Comparison of ENCODE assay signal across 17 cellular contexts in genomic region chr12:26678697-26679660, GRCh38.
DNase-seq lines count a peak whose midpoint lies in the region; ATAC-seq, FAIRE-seq and TF ChIP-seq lines count a peak whose summit lies in the region.
"Had no signal": no experiment of that assay in that cellular context is flagged by ENCODE, and none has a peak within 500 bp of the region (broad histone marks: within the 10 kb centered on the region; RNA-seq: fewer than 3 reads in every experiment).

No MANE protein-coding gene starts in this region.

- H3K36me3 ChIP-seq in A673 (ENCODE audit: insufficient read depth, low read length, poor library complexity, severe bottlenecking) (peaks cover 8% of the 10 kb centered on the region), H7 (replicated peaks; ENCODE audit: control insufficient read depth, insufficient read depth, low read length) (0 out of 2 replicates have a peak, but pooled peaks cover 1% of the 10 kb centered on the region), SK-N-SH (replicated peaks in 1 of 2; ENCODE audit: control insufficient read depth in 1 of 2, insufficient read depth in 2 of 2, low read length in 1 of 2) (peaks cover 21 to 23% of the 10 kb centered on the region in 2 experiments), iPS DF 6.9 (ENCODE audit: control insufficient read depth, insufficient read depth, low read length) (peaks cover 3% of the 10 kb centered on the region; the same call in 1 of the 2 replicates), upper lobe of left lung (peaks cover 0 to 7% (median 2%) of the 10 kb centered on the region in 4 donors)

- peaks cover 48% of the 10 kb centered on the region for H3K4me1 ChIP-seq in A673 (ENCODE audit: insufficient read depth, low read length, poor library complexity, severe bottlenecking)
- peaks cover 0 to 13% of the 10 kb centered on the region in 2 experiments; a peak in 1 of 4 replicates for H3K4me1 ChIP-seq in SK-N-SH (ENCODE audit: control insufficient read depth in 1 of 2, insufficient read depth in 2 of 2, low read depth in 1 of 2, low read length in 1 of 2)
- H3K4me1 ChIP-seq in iPS DF 6.9 (ENCODE audit: control insufficient read depth, insufficient read depth, low read length), result no peaks in the 10 kb centered on the region; the same call in 1 of the 2 replicates
- H3K4me1 ChIP-seq in upper lobe of left lung, result no peaks in the 10 kb centered on the region
- H3K4me1 ChIP-seq: esophagus squamous epithelium, tibial nerve had no signal

- peaks cover 12% of the 10 kb centered on the region for H3K9me3 ChIP-seq in A673 (ENCODE audit: low read depth, low read length, poor library complexity, severe bottlenecking)
- 0 out of 2 replicates have a peak, but pooled peaks cover 6% of the 10 kb centered on the region for H3K9me3 ChIP-seq in SK-N-SH
- no peaks in the 10 kb centered on the region for H3K9me3 ChIP-seq in iPS DF 6.9 (ENCODE audit: control insufficient read depth, insufficient read depth, low read length)
- H3K9me3 ChIP-seq in upper lobe of left lung, result no peaks in the 10 kb centered on the region
- H3K9me3 ChIP-seq: colonic mucosa, esophagus squamous epithelium had no signal

- no peak for FAIRE-seq in urothelium cell line (lab: Jason Lieb, UNC)

- H2AFZ ChIP-seq in SK-N-SH (ENCODE audit: low read depth), result no peak overlapping the region

- no peak overlapping the region for H3K9ac ChIP-seq in SK-N-SH

- ATAC-seq in upper lobe of left lung (ENCODE audit: low FRiP score in 2 of 2), result no peak
- no peak for ATAC-seq in left cardiac atrium

- BruUV-seq in A673 (replicated peaks; lab: Mats Ljungman, UMichigan), result no TSS peak

- no peak for TF ChIP-seq RAD21 in SK-N-SH (IDR thresholded peaks at IDR 0.05; ENCODE audit: low read length)

- peaks cover 13% of the 10 kb centered on the region for H3F3A ChIP-seq in SK-N-SH (replicated peaks; ENCODE audit: insufficient read depth)

- H3K9me2 ChIP-seq in SK-N-SH, result no peaks in the 10 kb centered on the region

- DNase-seq in A673 (ENCODE audit: low spot score), result peak; percentile 94
- DNase-seq in H7, result peak; percentile 27
- no peak for DNase-seq in SK-N-SH
- DNase-seq in iPS DF 6.9 (ENCODE audit: low read depth, low spot score), result peak; percentile 47
- no peak for DNase-seq in urothelium cell line (ENCODE audit: low spot score)
- DNase-seq in DMS153 treated with DMSO at 0.1 percent for 48 hours (lab: John Stamatoyannopoulos, UW; ENCODE audit: unreplicated experiment), result no peak
- DNase-seq in upper lobe of left lung, result no peak
- no peak for DNase-seq in left cardiac atrium
- DNase-seq: activated T-cell treated with anti-CD3 and anti-CD28 coated beads, Interleukin-2, amount 50 U/mL, for 1 hour; aorta; colonic mucosa; esophagus squamous epithelium; NCI-H2107; stimulated activated CD4-positive, alpha-beta T cell treated with anti-CD3 and anti-CD28 coated beads, Interleukin-1b, Interleukin-23, amount 100 ng/mL, for 48 hours; stimulated activated CD8-positive, alpha-beta memory T cell treated with anti-CD3 and anti-CD28 coated beads, Interleukin-4, amount 100 ng/mL, for 48 hours; T-helper 1 cell had no signal

- H3K27me3 ChIP-seq in A673 (replicated peaks; ENCODE audit: insufficient read depth, low read depth, low read length, poor library complexity), result no peaks in the 10 kb centered on the region
- no peaks in the 10 kb centered on the region for H3K27me3 ChIP-seq in H7 (ENCODE audit: control insufficient read depth, insufficient read depth, low read length)
- H3K27me3 ChIP-seq in SK-N-SH (ENCODE audit: insufficient read depth), result no peaks in the 10 kb centered on the region
- H3K27me3 ChIP-seq in iPS DF 6.9 (ENCODE audit: control insufficient read depth, insufficient read depth, low read length), result no peaks in the 10 kb centered on the region
- H3K27me3 ChIP-seq in upper lobe of left lung, result no peaks in the 10 kb centered on the region
- H3K27me3 ChIP-seq: colonic mucosa, esophagus squamous epithelium, tibial nerve had no signal

- no peak for TF ChIP-seq CTCF in A673 (conservative IDR thresholded peaks at IDR 0.05; ENCODE audit: low read depth, low read length)
- TF ChIP-seq CTCF in SK-N-SH (IDR thresholded peaks at IDR 0.05), result no peak
- no peak for TF ChIP-seq CTCF in upper lobe of left lung (IDR thresholded peaks at IDR 0.05)

- POLR2A ChIA-PET in A673 (lab: Charles Lee; ENCODE audit: low non-redundant PET), result interaction anchor here (0.7 kb wide), 1 partner anchor 49 kb away, joined by 8 read pairs; no protein-coding TSS in a partner anchor
- POLR2A ChIA-PET in SK-N-SH (lab: Yijun Ruan, JAX), result no interaction called here

- H4K20me1 ChIP-seq in SK-N-SH (ENCODE audit: insufficient read depth), result no peaks in the 10 kb centered on the region

- TF ChIP-seq POLR2A in upper lobe of left lung (IDR thresholded peaks at IDR 0.05), result no peak

- CTCF ChIA-PET in A673 (lab: Charles Lee) (interaction anchor here (0.6 kb wide), 1 partner anchor 179 kb away, joined by 3 read pairs; no protein-coding TSS in a partner anchor), SK-N-SH (lab: Yijun Ruan, JAX) (interaction anchor here (0.6 to 1.2 kb wide), 2 partner anchors 23 to 1218 kb away, joined by 3 read pairs; no protein-coding TSS in a partner anchor)

- TF ChIP-seq EP300 in SK-N-SH (IDR thresholded peaks at IDR 0.05; ENCODE audit: borderline replicate concordance in 1 of 2, low read depth in 1 of 2, low read length in 1 of 2), result no peak
- TF ChIP-seq EP300 in upper lobe of left lung (IDR thresholded peaks at IDR 0.05), result no peak

- intact Hi-C loops in A673 (cut with micrococcal nuclease; ENCODE audit: unreplicated experiment), result no loop called here
- intact Hi-C loops in left cardiac atrium (cut with DNase I), result no loop called here

- H3K4me3 ChIP-seq in A673 (ENCODE audit: low read depth, low read length, poor library complexity, severe bottlenecking) (peak overlapping the region; percentile 10), H7 (ENCODE audit: insufficient read depth, low read depth, low read length) (no peak overlapping the region), SK-N-SH (ENCODE audit: low read depth in 2 of 2, low read length in 1 of 2) (no peak overlapping the region), iPS DF 6.9 (ENCODE audit: low read length) (no peak overlapping the region), upper lobe of left lung (no peak overlapping the region)
- H3K4me3 ChIP-seq: colonic mucosa, esophagus squamous epithelium, tibial nerve had no signal

- H3K27ac ChIP-seq in A673 (ENCODE audit: low read depth, low read length, poor library complexity, severe bottlenecking) (peak overlapping the region; percentile 74), SK-N-SH (ENCODE audit: low read depth in 2 of 2, low read length in 1 of 2) (peak overlapping the region in 1 of 2 experiments; percentile 49; a peak in 2 of 4 replicates), iPS DF 6.9 (ENCODE audit: low read length) (peak overlapping the region; percentile 94), upper lobe of left lung (no peak overlapping the region)
- H3K27ac ChIP-seq: colonic mucosa, esophagus squamous epithelium, tibial nerve had no signal

- H3K4me2 ChIP-seq in SK-N-SH, result 0 out of 2 replicates have a peak overlapping the region, but pooled peaks have one; percentile 12

- no peaks in the 10 kb centered on the region for H3K79me2 ChIP-seq in SK-N-SH (ENCODE audit: insufficient read depth)

- 54% methylated on average over 4 of the region's 4 CpGs for WGBS in SK-N-SH (ENCODE audit: low lambda C conversion rate)
- WGBS in iPS DF 6.9 (ENCODE audit: insufficient coverage, insufficient read length), result no CpG with 5 or more reads among the region's 4 CpGs
- 54 to 56% methylated on average over 4 of the region's 4 CpGs for WGBS in upper lobe of left lung, 2 donors

TF ChIP-seq in SK-N-SH, 30 proteins besides CTCF, POLR2A, EP300 and RAD21 (continues in another document):
- no peak for TF ChIP-seq FOXM1 (IDR thresholded peaks at IDR 0.05; ENCODE audit: low read depth)
- no peak for TF ChIP-seq TEAD4 (IDR thresholded peaks at IDR 0.05; ENCODE audit: borderline replicate concordance, insufficient read depth)
- peak; percentile 40; the same call in 1 of the 2 replicates for TF ChIP-seq NFIC (IDR thresholded peaks at IDR 0.05; ENCODE audit: borderline replicate concordance)
- no peak for TF ChIP-seq MXI1 (IDR thresholded peaks at IDR 0.05; ENCODE audit: low read depth, low read length)
- no peak for TF ChIP-seq ELF1 (IDR thresholded peaks at IDR 0.05)
- TF ChIP-seq EZH2phosphoT487 (IDR thresholded peaks at IDR 0.05; ENCODE audit: borderline replicate concordance, low read depth), result no peak
- TF ChIP-seq YY1 (IDR thresholded peaks at IDR 0.05; ENCODE audit: low read depth), result no peak
- no peak for TF ChIP-seq ZBTB33 (IDR thresholded peaks at IDR 0.05; ENCODE audit: borderline replicate concordance, low read depth)
- no peak for TF ChIP-seq SIN3A (IDR thresholded peaks at IDR 0.05; ENCODE audit: borderline replicate concordance, low read depth, low read length)
- TF ChIP-seq POLR2AphosphoS5 (IDR thresholded peaks at IDR 0.05; ENCODE audit: low read depth, low read length), result no peak
- TF ChIP-seq TAF1 (IDR thresholded peaks at IDR 0.05; ENCODE audit: borderline replicate concordance, low read depth, low read length), result no peak
- no peak for TF ChIP-seq RFX5 (IDR thresholded peaks at IDR 0.05; ENCODE audit: low read length)
- TF ChIP-seq USF2 (IDR thresholded peaks at IDR 0.05; ENCODE audit: borderline replicate concordance, low read depth, low read length), result no peak
- TF ChIP-seq GATA2 (CRISPR knock-in tag; IDR thresholded peaks at IDR 0.05), result no peak

Comparison
In these comparisons a context has a peak if more than half of its experiments do, and no peak if none do; other contexts are left out.
1. DNase-seq: peak in A673 (single experiment), H7 (single experiment) and iPS DF 6.9 (single experiment); none in SK-N-SH (single experiment), urothelium cell line (single experiment), DMS153 treated with DMSO at 0.1 percent for 48 hours (single experiment), upper lobe of left lung (0 of 2) and left cardiac atrium (single experiment).
2. H3K27ac ChIP-seq: peak in A673 (single experiment) and iPS DF 6.9 (single experiment); none in upper lobe of left lung (0 of 4).